In genomic region chr3:13400114-13400696, GRCh38 we compare ENCODE assay signal across 21 cellular contexts. TPM values are rescaled to one million over a fixed set of nuclear protein-coding genes. Genes with fewer than 3 reads are reported as not detected.
DNase-seq lines count a peak whose midpoint lies in the region; ATAC-seq, FAIRE-seq and TF ChIP-seq lines count a peak whose summit lies in the region.
"Had no signal": no experiment of that assay in that cellular context is flagged by ENCODE, and none has a peak within 500 bp of the region (broad histone marks: within the 10 kb centered on the region; RNA-seq: fewer than 3 reads in every experiment).

No MANE protein-coding gene starts in this region.

- H3K27me3 ChIP-seq in neuronal stem cell (ENCODE audit: control insufficient read depth in 3 of 3, insufficient read depth in 3 of 3, low read depth in 1 of 3, low read length in 3 of 3): no peaks in the 10 kb centered on the region

- H3K4me1 ChIP-seq in neuronal stem cell (ENCODE audit: control insufficient read depth in 2 of 2, insufficient read depth in 1 of 2, low read depth in 1 of 2, low read length in 2 of 2): peaks cover 11% of the 10 kb centered on the region in 2 donors

- peak overlapping the region; percentile 34 for H3K23ac ChIP-seq in neuronal stem cell (ENCODE audit: low read depth, low read length, poor library complexity)

- no peak overlapping the region for H4K91ac ChIP-seq in neuronal stem cell (ENCODE audit: low read depth, low read length, poor library complexity)

- H3K27ac Mint-ChIP-seq in CD14-positive monocyte: peak overlapping the region; percentile 37 to 79 (median 53)
- peak overlapping the region; percentile 68 for H3K27ac Mint-ChIP-seq in central memory CD8-positive, alpha-beta T cell (ENCODE audit: low read depth)

- no CpG with 5 or more reads among the region's 13 CpGs for WGBS in neuronal stem cell (ENCODE audit: extremely low coverage in 2 of 2, insufficient read length in 2 of 2, insufficient replicate concordance in 1 of 2), 2 donors

- H3K9me3 ChIP-seq in neuronal stem cell (replicated peaks in 1 of 2; ENCODE audit: control insufficient read depth in 2 of 2, insufficient read depth in 1 of 2, low read depth in 1 of 2, low read length in 2 of 2): peaks cover 5% of the 10 kb centered on the region in 2 donors

- H3K4me3 ChIP-seq in neuronal stem cell (ENCODE audit: low read length in 2 of 2): no peak overlapping the region

- H3K79me1 ChIP-seq in neuronal stem cell (ENCODE audit: low read depth, low read length): peaks cover 10% of the 10 kb centered on the region

- no peak overlapping the region for H3K18ac ChIP-seq in neuronal stem cell (ENCODE audit: low read length)

- H3K9me3 Mint-ChIP-seq in CD14-positive monocyte: peaks cover 0 to 9% (median 0%) of the 10 kb centered on the region in 7 donors
- no peaks in the 10 kb centered on the region for H3K9me3 Mint-ChIP-seq in central memory CD8-positive, alpha-beta T cell
- H3K9me3 Mint-ChIP-seq: CD8-positive, alpha-beta memory T cell had no signal

- H3K14ac ChIP-seq in neuronal stem cell (ENCODE audit: low read length): no peak overlapping the region

- no peak overlapping the region for H3K27ac ChIP-seq in neuronal stem cell (replicated peaks; ENCODE audit: low read length)
- H3K27ac ChIP-seq: RWPE1 had no signal

- no peak overlapping the region for H3K4ac ChIP-seq in neuronal stem cell (ENCODE audit: low read length)

- H3K4me1 Mint-ChIP-seq in CD14-positive monocyte: peaks cover 21% of the 10 kb centered on the region
- peaks cover 27% of the 10 kb centered on the region for H3K4me1 Mint-ChIP-seq in central memory CD8-positive, alpha-beta T cell

- H4K8ac ChIP-seq in neuronal stem cell (ENCODE audit: low read depth, low read length): no peak overlapping the region

- no peak for FAIRE-seq in D721Med (lab: Jason Lieb, UNC)
- FAIRE-seq: HTR-8/SVneo had no signal

- H3K36me3 ChIP-seq in neuronal stem cell (replicated peaks in 1 of 2; ENCODE audit: control insufficient read depth in 2 of 2, insufficient read depth in 2 of 2, low read length in 2 of 2): peaks cover 14 to 39% of the 10 kb centered on the region in 2 donors

- TF ChIP-seq CTCF in CD14-positive monocyte (IDR thresholded peaks at IDR 0.05): no peak
- TF ChIP-seq CTCF in D721Med (IDR thresholded peaks at IDR 0.05; ENCODE audit: insufficient read depth, missing control alignments): no peak

- no peak overlapping the region for H3K4me2 ChIP-seq in neuronal stem cell (ENCODE audit: insufficient read depth, low read length, poor library complexity, severe bottlenecking)

- H2BK12ac ChIP-seq in neuronal stem cell (ENCODE audit: low read length): no peak overlapping the region

- no peak overlapping the region for H3K9ac ChIP-seq in neuronal stem cell (ENCODE audit: low read depth, low read length, poor library complexity)

- H3K4me3 Mint-ChIP-seq in CD14-positive monocyte: no peak overlapping the region
- no peak overlapping the region for H3K4me3 Mint-ChIP-seq in central memory CD8-positive, alpha-beta T cell

- H2AK5ac ChIP-seq in neuronal stem cell (ENCODE audit: low read depth, low read length): no peak overlapping the region

- H3K36me3 Mint-ChIP-seq in CD14-positive monocyte: peaks cover 40 to 65% of the 10 kb centered on the region in 2 donors
- H3K36me3 Mint-ChIP-seq in central memory CD8-positive, alpha-beta T cell (ENCODE audit: insufficient read depth): peaks cover 41% of the 10 kb centered on the region

- intact Hi-C loops in CD14-positive monocyte (cut with micrococcal nuclease): no loop called here

- DNase-seq in CD14-positive monocyte (ENCODE audit: low spot score): no peak
- peak; percentile 71 for DNase-seq in D721Med (ENCODE audit: insufficient read length, low spot score)
- no peak for DNase-seq in central memory CD8-positive, alpha-beta T cell (ENCODE audit: low spot score in 2 of 2)
- no peak for DNase-seq in neuronal stem cell (ENCODE audit: low spot score)
- no peak for DNase-seq in foreskin melanocyte
- no peak for DNase-seq in DMS79 treated with DMSO at 0.1 percent for 48 hours (lab: John Stamatoyannopoulos, UW)
- no peak for DNase-seq in globus pallidus (ENCODE audit: low spot score)
- DNase-seq: CD8-positive, alpha-beta memory T cell; DMS79; HCEC 1CT; KG1; NCI-H1092; NCI-H1436; NCI-H187 treated with DMSO at 0.1 percent for 48 hours; NCI-H2107; NCI-H2227 treated with DMSO at 0.1 percent for 48 hours; NCI-H510A; NCI-H748 treated with DMSO at 0.1 percent for 48 hours had no signal

- no peak overlapping the region for H2BK120ac ChIP-seq in neuronal stem cell (ENCODE audit: low read depth, low read length)

- H2BK15ac ChIP-seq in neuronal stem cell (ENCODE audit: low read length): no peak overlapping the region

- H2BK5ac ChIP-seq in neuronal stem cell (ENCODE audit: low read length): no peak overlapping the region

- H3K27me3 Mint-ChIP-seq in CD14-positive monocyte (ENCODE audit: low read depth in 3 of 3): peaks cover 0 to 3% (median 1%) of the 10 kb centered on the region in 3 donors
- no peaks in the 10 kb centered on the region for H3K27me3 Mint-ChIP-seq in central memory CD8-positive, alpha-beta T cell
- H3K27me3 Mint-ChIP-seq: CD8-positive, alpha-beta memory T cell had no signal

- ATAC-seq in central memory CD8-positive, alpha-beta T cell (replicated peaks; ENCODE audit: extremely low read depth, poor library complexity, severe bottlenecking): no peak
- ATAC-seq: SK-N-SH treated with all-trans-retinoic acid at 6 μM for 48 hours had no signal

- no peak overlapping the region for H2AFZ ChIP-seq in neuronal stem cell (ENCODE audit: low read length)

RNA-seq across cellular contexts. Expression of gene NUP210, which starts 19.9 kb away (rescaled TPM):
- polyA plus RNA-seq in CD14-positive monocyte: 10 to 100 TPM in 1 of 2 donors, 1 to 10 TPM in 1; 7.9 to 13.0 TPM
- polyA plus RNA-seq in neuronal stem cell (2013, experiment 1 of 2): 35.4 TPM
- 35.8 TPM for polyA plus RNA-seq in neuronal stem cell (2013, experiment 2 of 2)
